Comparison of ENCODE assay signal across 12 cellular contexts in genomic region chr3:71578045-71578730, GRCh38. TPM values are rescaled to one million over a fixed set of nuclear protein-coding genes. Genes with fewer than 3 reads are reported as not detected.
DNase-seq lines count a peak whose midpoint lies in the region; ATAC-seq and TF ChIP-seq lines count a peak whose summit lies in the region.
"Had no signal": no experiment of that assay in that cellular context is flagged by ENCODE, and none has a peak within 500 bp of the region (broad histone marks: within the 10 kb centered on the region; RNA-seq: fewer than 3 reads in every experiment).

No MANE protein-coding gene starts in this region.

- H3F3A ChIP-seq in OCI-LY1 (ENCODE audit: insufficient read depth, low read length), result no peaks in the 10 kb centered on the region

- H3K9ac ChIP-seq in OCI-LY1 (ENCODE audit: low read length), result peak overlapping the region; percentile 96

- TF ChIP-seq EP300 in sigmoid colon (IDR thresholded peaks at IDR 0.05), result no peak

- peaks cover 80% of the 10 kb centered on the region for H3K79me2 ChIP-seq in OCI-LY1 (ENCODE audit: insufficient read depth, low read length)

- H4K20me1 ChIP-seq in OCI-LY1 (ENCODE audit: insufficient read depth, low read length), result no peaks in the 10 kb centered on the region

- DNase-seq in DMS53 (lab: John Stamatoyannopoulos, UW) (peak; percentile 6), DMS53 treated with DMSO at 0.1 percent for 48 hours (lab: John Stamatoyannopoulos, UW; ENCODE audit: unreplicated experiment) (no peak), epithelial cell of esophagus (ENCODE audit: low read depth) (peak; percentile 42), sigmoid colon (no peak), posterior cingulate gyrus (no peak)
- DNase-seq: activated CD8-positive, alpha-beta memory T cell treated with anti-CD3 and anti-CD28 coated beads, Interleukin-2, amount 10 ng/mL, durations not matched to agents 7 days and 5 days; glutamatergic neuron; NCI-H345 had no signal

- H3K27ac ChIP-seq in OCI-LY1 (ENCODE audit: low read depth, low read length, poor library complexity, severe bottlenecking) (peak overlapping the region; percentile 98), sigmoid colon (peak overlapping the region; percentile 96 to 99 (median 98))
- H3K27ac ChIP-seq: 22Rv1 had no signal

- no peaks in the 10 kb centered on the region for H3K9me2 ChIP-seq in OCI-LY1 (ENCODE audit: low read depth, low read length)

- H3K4me1 ChIP-seq in OCI-LY1 (ENCODE audit: insufficient read depth, low read length, severe bottlenecking) (peaks cover 69% of the 10 kb centered on the region), sigmoid colon (peaks cover 0 to 52% (median 34%) of the 10 kb centered on the region in 4 donors)

- intact Hi-C loops in sigmoid colon (cut with DNase I), result no loop called here
- intact Hi-C loops in posterior cingulate gyrus (cut with DNase I), result loop anchor here (10.0 kb wide), 1 partner anchor 113 kb away; no protein-coding TSS in a partner anchor

- TF ChIP-seq POLR2A in sigmoid colon (IDR thresholded peaks at IDR 0.05), result no peak

- H3K4me3 ChIP-seq in OCI-LY1 (ENCODE audit: low read depth, low read length, poor library complexity, severe bottlenecking), result peak overlapping the region; percentile 93
- no peak overlapping the region for H3K4me3 ChIP-seq in epithelial cell of esophagus (ENCODE audit: low read length)
- H3K4me3 ChIP-seq in sigmoid colon, result peak overlapping the region in 3 of 4 donors; percentile 76 to 96 (median 91)

- H3K36me3 ChIP-seq in OCI-LY1 (ENCODE audit: insufficient read depth, low read length), result peaks cover 43% of the 10 kb centered on the region; the same call in 1 of the 2 replicates
- no peaks in the 10 kb centered on the region for H3K36me3 ChIP-seq in sigmoid colon

- no peaks in the 10 kb centered on the region for H3K9me3 ChIP-seq in OCI-LY1 (ENCODE audit: low read length)
- H3K9me3 ChIP-seq in sigmoid colon, result no peaks in the 10 kb centered on the region

- peak overlapping the region; percentile 96 for H3K4me2 ChIP-seq in OCI-LY1 (ENCODE audit: low read length)

- TF ChIP-seq CTCF in OCI-LY1 (IDR thresholded peaks at IDR 0.05; ENCODE audit: low read length), result no peak
- no peak for TF ChIP-seq CTCF in epithelial cell of esophagus (IDR thresholded peaks at IDR 0.05; ENCODE audit: insufficient read depth, low read depth, low read length, missing control alignments)
- TF ChIP-seq CTCF in sigmoid colon (IDR thresholded peaks at IDR 0.05), result no peak

- H2AFZ ChIP-seq in OCI-LY1 (ENCODE audit: low read length), result no peak overlapping the region

- WGBS in sigmoid colon, 2 donors, result 14 to 40% methylated on average over 6 of the region's 6 CpGs

- no peaks in the 10 kb centered on the region for H3K27me3 ChIP-seq in OCI-LY1 (ENCODE audit: insufficient read depth, low read length)
- no peaks in the 10 kb centered on the region for H3K27me3 ChIP-seq in sigmoid colon

- no peak for ATAC-seq in HG03039 (IDR thresholded peaks at IDR 0.05; ENCODE audit: unreplicated experiment)
- no peak for ATAC-seq in HG02852 (IDR thresholded peaks at IDR 0.05; ENCODE audit: unreplicated experiment)
- ATAC-seq: activated CD8-positive, alpha-beta memory T cell treated with anti-CD3 and anti-CD28 coated beads, Interleukin-2, amount 10 ng/mL, durations not matched to agents 7 days and 5 days had no signal

RNA-seq across cellular contexts. Expression of gene FOXP1, which starts 5.3 kb away (rescaled TPM):
- 100 to 1,000 TPM; 139 to 232 (median 169) TPM for total RNA-seq in sigmoid colon
- 10 to 100 TPM; 13.8 to 32.9 (median 14.3) TPM for polyA plus RNA-seq in sigmoid colon

Comparison
In these comparisons a context has a peak if more than half of its experiments do, and no peak if none do; other contexts are left out.
1. DNase-seq: peak in DMS53 (single experiment) and epithelial cell of esophagus (single experiment); none in DMS53 treated with DMSO at 0.1 percent for 48 hours (single experiment), sigmoid colon (single experiment) and posterior cingulate gyrus (0 of 10).